36 cellular contexts compared by ENCODE assay signal in the genomic region with DNA sequence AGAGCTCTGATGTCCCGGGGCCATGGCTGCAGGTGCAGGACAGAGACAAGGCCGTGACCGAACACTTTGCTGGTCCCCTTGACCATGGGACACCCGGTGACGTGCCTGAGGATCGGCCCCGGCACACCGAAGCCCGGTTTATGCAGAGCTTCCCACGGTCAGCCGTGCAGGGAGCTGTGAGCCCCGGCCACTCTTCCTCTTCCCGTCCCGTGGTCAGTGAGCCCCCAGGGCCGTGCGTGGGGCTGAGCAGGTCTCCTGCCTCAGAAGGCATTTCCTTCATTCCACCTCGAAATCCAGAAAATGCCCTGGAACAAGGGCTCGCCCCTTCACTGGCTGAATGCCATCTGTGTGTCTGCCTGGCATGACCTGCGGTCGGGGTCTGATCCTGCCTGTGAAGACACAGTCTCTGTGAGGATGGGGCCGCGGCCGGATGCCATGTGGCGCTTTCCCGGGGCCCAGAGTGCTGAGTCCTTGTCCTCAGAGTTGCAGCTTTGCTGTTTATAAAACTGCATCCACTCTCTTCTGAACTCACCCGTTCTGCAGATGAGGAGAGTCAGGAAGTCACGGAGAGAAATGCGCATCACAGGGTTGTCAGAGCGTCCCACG. TPM values are rescaled to one million over a fixed set of nuclear protein-coding genes. Genes with fewer than 3 reads are reported as not detected.
DNase-seq lines count a peak whose midpoint lies in the region; ATAC-seq and TF ChIP-seq lines count a peak whose summit lies in the region.
"Had no signal": no experiment of that assay in that cellular context is flagged by ENCODE, and none has a peak within 500 bp of the region (broad histone marks: within the 10 kb centered on the region; RNA-seq: fewer than 3 reads in every experiment).

No MANE protein-coding gene starts in this region.

- POLR2A ChIA-PET in WTC11 (lab: Charles Lee) = no interaction called here

- H3K4me1 ChIP-seq in liver (ENCODE audit: control insufficient read depth in 4 of 4, insufficient read depth in 4 of 4, low read length in 3 of 4) = peaks cover 0 to 19% (median 14%) of the 10 kb centered on the region in 4 donors
- H3K4me1 ChIP-seq: A549, parathyroid adenoma, sigmoid colon had no signal

- intact Hi-C loops in Right ventricle myocardium inferior (cut with DNase I) (no loop called here), left cardiac atrium (cut with DNase I) (no loop called here)

- no peak for TF ChIP-seq RAD21 in liver (IDR thresholded peaks at IDR 0.05)

- CTCF ChIA-PET in WTC11 (lab: Charles Lee) = interaction anchor here (0.9 to 4.0 kb wide), 3 partner anchors 16 to 100 kb away, joined by 4 to 13 read pairs (median 4); no protein-coding TSS in a partner anchor

- WGBS in liver = 67% methylated on average over 30 of the region's 30 CpGs

- peak overlapping the region; percentile 45 to 52 (median 46) for H3K4me3 ChIP-seq in liver (ENCODE audit: low read depth in 1 of 3, low read length in 3 of 3)
- H3K4me3 ChIP-seq: A549, cardiac muscle cell, coronary artery, MG63, neural progenitor cell, sigmoid colon, tibial artery had no signal

- no peaks in the 10 kb centered on the region for H3K36me3 ChIP-seq in liver (ENCODE audit: control insufficient read depth in 4 of 4, insufficient read depth in 3 of 4, low read depth in 1 of 4, low read length in 3 of 4)
- H3K36me3 ChIP-seq: cardiac muscle cell, MG63, neural progenitor cell, sigmoid colon, tibial artery had no signal

- TF ChIP-seq CTCF in WTC11 (IDR thresholded peaks at IDR 0.05) (no peak), liver (IDR thresholded peaks at IDR 0.05; ENCODE audit: low read depth, low read length, missing input control) (no peak)

- H3K27ac ChIP-seq in liver (ENCODE audit: low read depth in 1 of 2, low read length in 2 of 2) (peak overlapping the region; percentile 82), substantia nigra (ENCODE audit: low read depth, low read length, poor library complexity, severe bottlenecking) (peak overlapping the region; percentile 38)
- H3K27ac ChIP-seq: A549, cardiac muscle cell, HL-60, neural progenitor cell, parathyroid adenoma, RWPE1, sigmoid colon, tibial artery had no signal

- H3K4me1 Mint-ChIP-seq in WTC11 = peaks cover 6% of the 10 kb centered on the region
- H3K4me1 Mint-ChIP-seq: activated B cell treated with CpG ODN at 0.5 μM for 24 hours; activated CD4-positive, alpha-beta T cell treated with anti-CD3 and anti-CD28 coated beads, Interleukin-2, amount 10 ng/mL, durations not matched to agents 7 days and 5 days had no signal

- H3K27ac Mint-ChIP-seq in WTC11 = peak overlapping the region; percentile 83
- H3K27ac Mint-ChIP-seq: activated B cell treated with CpG ODN at 0.5 μM for 24 hours; activated CD4-positive, alpha-beta T cell treated with anti-CD3 and anti-CD28 coated beads, Interleukin-2, amount 10 ng/mL, durations not matched to agents 7 days and 5 days; activated naive CD8-positive, alpha-beta T cell; CD4-positive, alpha-beta T cell had no signal

- H3K4me3 Mint-ChIP-seq in WTC11 = no peak overlapping the region
- H3K4me3 Mint-ChIP-seq: activated B cell treated with CpG ODN at 0.5 μM for 24 hours; activated CD4-positive, alpha-beta T cell treated with anti-CD3 and anti-CD28 coated beads, Interleukin-2, amount 10 ng/mL, durations not matched to agents 7 days and 5 days; activated naive CD8-positive, alpha-beta T cell; CD4-positive, alpha-beta T cell; neural progenitor cell had no signal

- H3K9me3 Mint-ChIP-seq in WTC11 = peaks cover 12% of the 10 kb centered on the region
- H3K9me3 Mint-ChIP-seq: activated B cell treated with CpG ODN at 0.5 μM for 24 hours; CD4-positive, alpha-beta T cell had no signal

- peaks cover 12% of the 10 kb centered on the region for H3K36me3 Mint-ChIP-seq in WTC11

- no peaks in the 10 kb centered on the region for H3K9me3 ChIP-seq in liver (ENCODE audit: control insufficient read depth in 4 of 4, low read length in 3 of 4)
- H3K9me3 ChIP-seq: A549, heart right ventricle, MG63, sigmoid colon, tibial artery had no signal

- no peak overlapping the region for H3K9ac ChIP-seq in liver (ENCODE audit: low read depth in 1 of 2, low read length in 2 of 2)
- H3K9ac ChIP-seq: neural progenitor cell, parathyroid adenoma had no signal

- ATAC-seq in Right ventricle myocardium inferior = no peak
- no peak for ATAC-seq in left cardiac atrium
- no peak for ATAC-seq in WTC11
- ATAC-seq: A549, esophagus mucosa, heart right ventricle had no signal

- DNase-seq in Right ventricle myocardium inferior (ENCODE audit: missing footprints) (peak; percentile 59), left cardiac atrium (no peak), WTC11 (ENCODE audit: low spot score) (no peak), substantia nigra (lab: John Stamatoyannopoulos, UW) (no peak), COLO829 (ENCODE audit: low spot score) (no peak), AG08395 (ENCODE audit: low spot score) (no peak), glomerular visceral epithelial cell (ENCODE audit: extremely low spot score) (no peak)
- DNase-seq: activated B cell treated with CpG ODN at 0.5 μM for 24 hours; activated CD4-positive, alpha-beta T cell treated with anti-CD3 and anti-CD28 coated beads, Interleukin-2, amount 10 ng/mL, durations not matched to agents 7 days and 5 days; aorta; CD4-positive, alpha-beta T cell; DMS 273 treated with DMSO at 0.1 percent for 48 hours; foreskin fibroblast; H7; heart right ventricle; KG1; mammary epithelial cell; MG63; NCI-H1417 treated with DMSO at 0.1 percent for 48 hours; NCI-H2081 treated with DMSO at 0.1 percent for 48 hours; NCI-H446 treated with DMSO at 0.1 percent for 48 hours; sigmoid colon; stimulated activated CD4-positive, alpha-beta T cell treated with anti-CD3 and anti-CD28 coated beads, Interleukin-12 subunit alpha, Interleukin-12 subunit beta, amount 100 ng/mL, for 4 hours; stimulated activated CD4-positive, alpha-beta T cell treated with anti-CD3 and anti-CD28 coated beads, Interleukin-2, amount 100 ng/mL, for 48 hours; stimulated activated naive CD8-positive, alpha-beta T cell treated with anti-CD3 and anti-CD28 coated beads, Interleukin-15, amount 100 ng/mL, for 72 hours; tibial artery had no signal

- no peaks in the 10 kb centered on the region for H3K27me3 ChIP-seq in liver (ENCODE audit: control insufficient read depth in 4 of 4, insufficient read depth in 4 of 4, low read length in 3 of 4)
- H3K27me3 ChIP-seq: cardiac muscle cell, heart right ventricle, MG63, neural progenitor cell had no signal

- H3K27me3 Mint-ChIP-seq in WTC11 (ENCODE audit: low read depth) = no peaks in the 10 kb centered on the region
- H3K27me3 Mint-ChIP-seq: activated CD4-positive, alpha-beta T cell treated with anti-CD3 and anti-CD28 coated beads, Interleukin-2, amount 10 ng/mL, durations not matched to agents 7 days and 5 days; activated naive CD8-positive, alpha-beta T cell; CD4-positive, alpha-beta T cell; stimulated activated naive CD8-positive, alpha-beta T cell treated with anti-CD3 and anti-CD28 coated beads, Interleukin-15, amount 100 ng/mL, for 72 hours had no signal

TF ChIP-seq in WTC11, 78 proteins besides CTCF, POLR2A, EP300 and RAD21 (continues in another document):
- no peak for TF ChIP-seq ETV6 (CRISPR knock-in tag; IDR thresholded peaks at IDR 0.05)
- TF ChIP-seq, protein P1, sequence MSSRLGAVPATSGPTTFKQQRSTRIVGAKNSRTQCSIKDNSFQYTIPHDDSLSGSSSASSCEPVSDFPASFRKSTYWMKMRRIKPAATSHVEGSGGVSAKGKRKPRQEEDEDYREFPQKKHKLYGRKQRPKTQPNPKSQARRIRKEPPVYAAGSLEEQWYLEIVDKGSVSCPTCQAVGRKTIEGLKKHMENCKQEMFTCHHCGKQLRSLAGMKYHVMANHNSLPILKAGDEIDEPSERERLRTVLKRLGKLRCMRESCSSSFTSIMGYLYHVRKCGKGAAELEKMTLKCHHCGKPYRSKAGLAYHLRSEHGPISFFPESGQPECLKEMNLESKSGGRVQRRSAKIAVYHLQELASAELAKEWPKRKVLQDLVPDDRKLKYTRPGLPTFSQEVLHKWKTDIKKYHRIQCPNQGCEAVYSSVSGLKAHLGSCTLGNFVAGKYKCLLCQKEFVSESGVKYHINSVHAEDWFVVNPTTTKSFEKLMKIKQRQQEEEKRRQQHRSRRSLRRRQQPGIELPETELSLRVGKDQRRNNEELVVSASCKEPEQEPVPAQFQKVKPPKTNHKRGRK (CRISPR knock-in tag; IDR thresholded peaks at IDR 0.05; ENCODE audit: borderline replicate concordance) = no peak
- TF ChIP-seq ZNF317 (CRISPR knock-in tag; IDR thresholded peaks at IDR 0.05; ENCODE audit: borderline replicate concordance, low read depth) = no peak
- no peak for TF ChIP-seq ZNF263 (CRISPR knock-in tag; IDR thresholded peaks at IDR 0.05; ENCODE audit: low read depth)
- no peak for TF ChIP-seq SOX15 (CRISPR knock-in tag; IDR thresholded peaks at IDR 0.05)

TF ChIP-seq in liver, 16 proteins besides CTCF, POLR2A, EP300 and RAD21:
- TF ChIP-seq, protein P2, sequence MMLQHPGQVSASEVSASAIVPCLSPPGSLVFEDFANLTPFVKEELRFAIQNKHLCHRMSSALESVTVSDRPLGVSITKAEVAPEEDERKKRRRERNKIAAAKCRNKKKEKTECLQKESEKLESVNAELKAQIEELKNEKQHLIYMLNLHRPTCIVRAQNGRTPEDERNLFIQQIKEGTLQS (IDR thresholded peaks at IDR 0.05) = no peak
TF ChIP-seq in liver: peak in this region for 0.

RNA-seq across cellular contexts. Expression of a gene that starts 16.9 kb away (rescaled TPM):
- 45.9 TPM for total RNA-seq in Right ventricle myocardium inferior
- 10 to 100 TPM; 39.1 to 41.6 TPM for total RNA-seq in left cardiac atrium
- total RNA-seq in WTC11 (2021) = 34.8 to 35.4 TPM (median 34.9 TPM) in 3 replicates
- total RNA-seq in liver = 10 to 100 TPM in 1 of 2 donors, 1 to 10 TPM in 1; 9.1 to 12.8 TPM
- polyA plus RNA-seq in liver = 1 to 10 TPM; 2.9 to 5.1 TPM
